ENCODE assay signal across 8 cellular contexts in genomic region chr4:140790765-140791164, GRCh38.
A peak's percentile ranks its signal among the peaks of the same experiment; 100 is the strongest.
DNase-seq lines count a peak whose midpoint lies in the region; ATAC-seq, FAIRE-seq and TF ChIP-seq lines count a peak whose summit lies in the region.

No MANE protein-coding gene starts in this region.

- DNase-seq in SKM-1 treated with dmso at 0.1 percent for 144 hours (lab: John Stamatoyannopoulos, UW; ENCODE audit: unreplicated experiment) (peak; percentile 94), putamen (ENCODE audit: low spot score) (peak; percentile 54), D721Med (ENCODE audit: insufficient read length, low spot score) (no peak)
- DNase-seq in activated CD4-positive, alpha-beta T cell treated with anti-CD3 and anti-CD28 coated beads, Interleukin-2, amount 50 U/mL, for 1 hour, result no peak
- no peak for DNase-seq in stimulated activated CD4-positive, alpha-beta T cell treated with anti-CD3 and anti-CD28 coated beads, Interleukin-15, amount 100 ng/mL, for 24 hours
- DNase-seq in effector CD8-positive, alpha-beta T cell (lab: John Stamatoyannopoulos, UW), result no peak

- no peak for TF ChIP-seq CTCF in D721Med (IDR thresholded peaks at IDR 0.05; ENCODE audit: insufficient read depth, missing control alignments)

- FAIRE-seq in D721Med (lab: Jason Lieb, UNC), result no peak

- ATAC-seq in GM19043 (IDR thresholded peaks at IDR 0.05; ENCODE audit: low read depth, unreplicated experiment), result peak; percentile 90
- ATAC-seq in HG03039 (IDR thresholded peaks at IDR 0.05; ENCODE audit: unreplicated experiment), result peak; percentile 88

Comparison
In these comparisons a context has a peak if more than half of its experiments do, and no peak if none do; other contexts are left out.
1. DNase-seq: peak in SKM-1 treated with dmso at 0.1 percent for 144 hours (single experiment) and putamen (single experiment); none in D721Med (single experiment), activated CD4-positive, alpha-beta T cell treated with anti-CD3 and anti-CD28 coated beads, Interleukin-2, amount 50 U/mL, for 1 hour (single experiment), stimulated activated CD4-positive, alpha-beta T cell treated with anti-CD3 and anti-CD28 coated beads, Interleukin-15, amount 100 ng/mL, for 24 hours (single experiment) and effector CD8-positive, alpha-beta T cell (single experiment).